Comparison of ENCODE assay signal across 36 cellular contexts in the genomic region with DNA sequence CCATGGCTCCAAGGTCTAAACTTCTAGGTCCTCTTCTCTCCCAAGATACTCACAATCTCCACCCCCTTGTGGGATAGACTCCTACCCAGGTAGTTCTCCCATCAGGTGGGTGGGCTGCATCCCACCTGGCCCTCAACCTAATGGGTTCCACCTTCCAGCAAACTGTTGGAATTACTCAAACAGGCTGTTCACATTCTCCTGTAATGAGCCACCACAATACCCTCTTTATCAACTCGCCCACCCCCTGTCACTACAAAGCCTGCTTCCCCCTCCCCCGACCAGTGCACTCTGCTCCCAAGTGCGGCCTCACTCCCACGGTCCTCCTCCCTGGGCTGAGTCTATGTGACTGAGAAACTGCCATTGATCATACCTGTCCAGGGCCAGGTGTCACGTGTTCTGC. TPM values are rescaled to one million over a fixed set of nuclear protein-coding genes. Genes with fewer than 3 reads are reported as not detected.
"Had no signal": no experiment of that assay in that cellular context is flagged by ENCODE, and none has a peak within 500 bp of the region (broad histone marks: within the 10 kb centered on the region; RNA-seq: fewer than 3 reads in every experiment).

No MANE protein-coding gene starts in this region.

- DNase-seq: Karpas-422, Kasumi-1, MG63, MM.1S, MV-4-11, NCI-H1048, NCI-H1092, NCI-H1105, NCI-H1105 treated with DMSO at 0.1 percent for 48 hours, NCI-H1417, NCI-H1417 treated with DMSO at 0.1 percent for 48 hours, NCI-H1436, NCI-H1436 treated with DMSO at 0.1 percent for 48 hours, NCI-H146, NCI-H1694, NCI-H1694 treated with DMSO at 0.1 percent for 48 hours, NCI-H187, NCI-H187 treated with DMSO at 0.1 percent for 48 hours, NCI-H1930, NCI-H2029, NCI-H2029 treated with DMSO at 0.1 percent for 48 hours, NCI-H2081, NCI-H2081 treated with DMSO at 0.1 percent for 48 hours, NCI-H2107, NCI-H2171, NCI-H2227 treated with DMSO at 0.1 percent for 48 hours, NCI-H226, NCI-H345, NCI-H446, NCI-H446 treated with DMSO at 0.1 percent for 48 hours, NCI-H510A, NCI-H510A treated with DMSO at 0.1 percent for 48 hours had no signal

- H3K9me3 ChIP-seq: MG63 had no signal

- H3K4me3 ChIP-seq: MG63 had no signal

- H3K36me3 ChIP-seq: MG63 had no signal

RNA-seq across cellular contexts. Expression of a gene that starts 10.4 kb away (rescaled TPM):
- total RNA-seq: LHCN-M2, M059J, MCF 10A, NCI-H460 had no signal
